Comparison of ENCODE assay signal across 8 cellular contexts in genomic region chr6:28124350-28124970, GRCh38. TPM values are rescaled to one million over a fixed set of nuclear protein-coding genes. Genes with fewer than 3 reads are reported as not detected.
A peak's percentile ranks its signal among the peaks of the same experiment; 100 is the strongest.
DNase-seq lines count a peak whose midpoint lies in the region; ATAC-seq and TF ChIP-seq lines count a peak whose summit lies in the region.

Gene ZSCAN16, plus strand, starts transcription at chr6:28124609. Its CDS starts 835 bp downstream, at chr6:28125444.

- TF ChIP-seq POLR2A in HCT116 (IDR thresholded peaks at IDR 0.05; ENCODE audit: borderline replicate concordance, extremely low read depth, insufficient read depth, insufficient read length) = peak; percentile 33

- H3K79me2 ChIP-seq in HCT116 (ENCODE audit: insufficient read depth, low read length) = peaks cover 53% of the 10 kb centered on the region

- 1% methylated on average over 28 of the region's 28 CpGs for WGBS in thymus

- no peak for TF ChIP-seq CTCF in HCT116 (IDR thresholded peaks at IDR 0.05 in 2 of 3, conservative IDR thresholded peaks at IDR 0.05 in 1 of 3; ENCODE audit: borderline replicate concordance in 1 of 3, insufficient read depth in 1 of 3, low read depth in 2 of 3, low read length in 2 of 3)

- H3K4me1 ChIP-seq in HCT116 (ENCODE audit: control insufficient read depth in 1 of 2, insufficient read depth in 2 of 2, low read length in 2 of 2) (peaks cover 7 to 12% of the 10 kb centered on the region in 2 experiments; a peak in 2 of 4 replicates), thymus (ENCODE audit: control insufficient read depth, insufficient read depth, low read length) (peaks cover 10% of the 10 kb centered on the region)

- CTCF ChIA-PET in HCT116 (lab: Charles Lee) = interaction anchor here (0.6 kb wide), 1 partner anchor 259 kb away, joined by 4 read pairs; no protein-coding TSS in a partner anchor

- BruUV-seq in HCT116 (replicated peaks; lab: Mats Ljungman, UMichigan) = no TSS peak

- H4K20me1 ChIP-seq in HCT116 (ENCODE audit: insufficient read depth) = no peaks in the 10 kb centered on the region

- no peaks in the 10 kb centered on the region for H3K27me3 ChIP-seq in HCT116 (ENCODE audit: insufficient read depth, low read length)
- H3K27me3 ChIP-seq in thymus (ENCODE audit: control insufficient read depth, insufficient read depth) = no peaks in the 10 kb centered on the region

- H3K36me3 ChIP-seq in HCT116 (ENCODE audit: control insufficient read depth in 1 of 2, insufficient read depth in 2 of 2, low read length in 2 of 2) (peaks cover 17 to 32% of the 10 kb centered on the region in 2 experiments; a peak in 3 of 4 replicates), thymus (ENCODE audit: control insufficient read depth, insufficient read depth) (peaks cover 13% of the 10 kb centered on the region)

- peak within 1 kb of the TSS; percentile 92 for H3K27ac Mint-ChIP-seq in activated naive CD8-positive, alpha-beta T cell treated with anti-CD3 and anti-CD28 coated beads for 36 hours

- peak within 1 kb of the TSS; percentile 60 for H3K9ac ChIP-seq in HCT116 (ENCODE audit: low read length)

- H3K9me3 Mint-ChIP-seq in activated naive CD8-positive, alpha-beta T cell treated with anti-CD3 and anti-CD28 coated beads for 36 hours = no peaks in the 10 kb centered on the region

- H3K4me3 Mint-ChIP-seq in activated naive CD8-positive, alpha-beta T cell treated with anti-CD3 and anti-CD28 coated beads for 36 hours = peak within 1 kb of the TSS; percentile 94

- intact Hi-C loops in HCT116 (cut with micrococcal nuclease) = loop anchor here (2.0 kb wide), 1 partner anchor 16 kb away; the partner anchor contains the start of gene ZKSCAN8

- H3K27ac ChIP-seq in HCT116 (ENCODE audit: low read depth, low read length) (peak within 1 kb of the TSS; percentile 35), thymus (ENCODE audit: low read depth) (peak within 1 kb of the TSS; percentile 89)

- RAD21 ChIA-PET in HCT116 (lab: Charles Lee; ENCODE audit: low non-redundant PET in 1 of 2, low total read pairs in 2 of 2, uncharacterized antibody in 2 of 2, unreplicated experiment in 2 of 2) = interaction anchor here in 1 of 2 experiments (0.9 kb wide), 1 partner anchor 258 kb away, joined by 3 read pairs; no protein-coding TSS in a partner anchor

- H3K9me3 ChIP-seq in HCT116 (ENCODE audit: control insufficient read depth in 1 of 2, insufficient read depth in 1 of 2, low read depth in 1 of 2, low read length in 2 of 2) = no peaks in the 10 kb centered on the region
- no peaks in the 10 kb centered on the region for H3K9me3 ChIP-seq in thymus (ENCODE audit: control insufficient read depth)

- H3K27me3 Mint-ChIP-seq in activated naive CD8-positive, alpha-beta T cell treated with anti-CD3 and anti-CD28 coated beads for 36 hours = no peaks in the 10 kb centered on the region

- no peak within 1 kb of the TSS for H2AFZ ChIP-seq in HCT116 (ENCODE audit: low read depth, low read length, poor library complexity, severe bottlenecking)

- H3K9me2 ChIP-seq in HCT116 (ENCODE audit: insufficient read depth) = no peaks in the 10 kb centered on the region

- DNase-seq in GF-D8 (lab: John Stamatoyannopoulos, UW) (peak; percentile 54), HCT116 (ENCODE audit: low read depth, low spot score) (peak; percentile 82), MV-4-11 (lab: John Stamatoyannopoulos, UW) (peak; percentile 71), SK-N-DZ (ENCODE audit: low spot score) (peak; percentile 78), glomerular visceral epithelial cell (ENCODE audit: extremely low spot score) (peak; percentile 85), occipital lobe (lab: John Stamatoyannopoulos, UW) (peak; percentile 85)
- peak; percentile 80 for DNase-seq in activated naive CD8-positive, alpha-beta T cell treated with anti-CD3 and anti-CD28 coated beads for 36 hours

- POLR2A ChIA-PET in HCT116 (lab: Charles Lee) = interaction anchor here (0.9 to 2.7 kb wide), 4 partner anchors 12 to 231 kb away, joined by 3 to 21 read pairs (median 4); partner anchors contain the start of gene ZKSCAN8

- peak within 1 kb of the TSS; percentile 76 for H3K4me2 ChIP-seq in HCT116 (ENCODE audit: low read length)

- H3K4me3 ChIP-seq in HCT116 (replicated peaks in 1 of 2; ENCODE audit: low read depth in 1 of 2, low read length in 2 of 2) (peak within 1 kb of the TSS; percentile 73 to 79), thymus (ENCODE audit: low read length) (peak within 1 kb of the TSS; percentile 90)

- peak; percentile 99 for ATAC-seq in HCT116

- TF ChIP-seq RAD21 in HCT116 (IDR thresholded peaks at IDR 0.05; ENCODE audit: low read depth) = no peak; the same call in 1 of the 2 replicates

- peaks cover 47% of the 10 kb centered on the region for H3K4me1 Mint-ChIP-seq in activated naive CD8-positive, alpha-beta T cell treated with anti-CD3 and anti-CD28 coated beads for 36 hours

- peaks cover 30% of the 10 kb centered on the region for H3K36me3 Mint-ChIP-seq in activated naive CD8-positive, alpha-beta T cell treated with anti-CD3 and anti-CD28 coated beads for 36 hours

TF ChIP-seq in HCT116, 20 proteins besides CTCF, POLR2A, EP300 and RAD21 (continues in another document):
- TF ChIP-seq MAX (IDR thresholded peaks at IDR 0.05) (peak; percentile 60; the same call in 1 of the 2 replicates), POLR2AphosphoS5 (IDR thresholded peaks at IDR 0.05; ENCODE audit: low read depth, low read length) (peak; percentile 90), EZH2phosphoT487 (IDR thresholded peaks at IDR 0.05; ENCODE audit: borderline replicate concordance) (no peak), EZH2 (IDR thresholded peaks at IDR 0.05) (no peak), ELF1 (IDR thresholded peaks at IDR 0.05; ENCODE audit: borderline replicate concordance, low read depth) (peak; percentile 89), YY1 (IDR thresholded peaks at IDR 0.05; ENCODE audit: extremely low read depth, insufficient replicate concordance, low read depth, low read length) (peak; percentile 31), ZFX (IDR thresholded peaks at IDR 0.05) (no peak), JUND (IDR thresholded peaks at IDR 0.05) (peak; percentile 21; the same call in 1 of the 2 replicates), SRF (IDR thresholded peaks at IDR 0.05; ENCODE audit: low read depth) (no peak), TCF7L2 (IDR thresholded peaks at IDR 0.05; ENCODE audit: borderline replicate concordance, extremely low read depth, insufficient read depth, insufficient read length) (peak; percentile 31), REST (IDR thresholded peaks at IDR 0.05; ENCODE audit: low read depth) (no peak), CBX3 (IDR thresholded peaks at IDR 0.05; ENCODE audit: low read depth) (peak; percentile 57; the same call in 1 of the 2 replicates), ZNF274 (IDR thresholded peaks at IDR 0.05; ENCODE audit: low read depth, low read length) (no peak), CEBPB (IDR thresholded peaks at IDR 0.05; ENCODE audit: low read depth) (no peak), FOSL1 (IDR thresholded peaks at IDR 0.05; ENCODE audit: low read depth) (no peak; the same call in 1 of the 2 replicates), SIN3A (IDR thresholded peaks at IDR 0.05; ENCODE audit: low read depth) (peak; percentile 88), EGR1 (IDR thresholded peaks at IDR 0.05; ENCODE audit: low read depth) (no peak; the same call in 1 of the 2 replicates), SP1 (IDR thresholded peaks at IDR 0.05; ENCODE audit: low read depth) (no peak; the same call in 1 of the 2 replicates)
- TF ChIP-seq, protein P1, sequence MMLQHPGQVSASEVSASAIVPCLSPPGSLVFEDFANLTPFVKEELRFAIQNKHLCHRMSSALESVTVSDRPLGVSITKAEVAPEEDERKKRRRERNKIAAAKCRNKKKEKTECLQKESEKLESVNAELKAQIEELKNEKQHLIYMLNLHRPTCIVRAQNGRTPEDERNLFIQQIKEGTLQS (IDR thresholded peaks at IDR 0.05) = no peak

RNA-seq across cellular contexts. Expression of gene ZSCAN16, which starts in this region (rescaled TPM):
- 5.0 TPM for total RNA-seq in HCT116 (2021; ENCODE audit: unreplicated experiment)
- polyA plus RNA-seq in HCT116 (2012) = 4.0 and 7.8 TPM in 2 replicates
- 7.7 and 9.3 TPM in 2 replicates for polyA plus RNA-seq in SK-N-DZ (2014; cell fraction: cytosol; rRNA removed)
- 11.4 and 13.5 TPM in 2 replicates for polyA plus RNA-seq in SK-N-DZ (2014; cell fraction: nucleus; rRNA removed)
- 1 to 10 TPM; 2.9 to 3.3 TPM for total RNA-seq in activated naive CD8-positive, alpha-beta T cell treated with anti-CD3 and anti-CD28 coated beads for 36 hours
- 14.7 TPM for total RNA-seq in occipital lobe
- 15.4 TPM for polyA plus RNA-seq in thymus

Comparison
In these comparisons a context has a peak if more than half of its experiments do, and no peak if none do; other contexts are left out.
1. Peak in every context shown above with its lines: DNase-seq, ATAC-seq, H3K4me3 ChIP-seq and H3K27ac ChIP-seq.